1 cellular context compared by ENCODE assay signal in the genomic region with DNA sequence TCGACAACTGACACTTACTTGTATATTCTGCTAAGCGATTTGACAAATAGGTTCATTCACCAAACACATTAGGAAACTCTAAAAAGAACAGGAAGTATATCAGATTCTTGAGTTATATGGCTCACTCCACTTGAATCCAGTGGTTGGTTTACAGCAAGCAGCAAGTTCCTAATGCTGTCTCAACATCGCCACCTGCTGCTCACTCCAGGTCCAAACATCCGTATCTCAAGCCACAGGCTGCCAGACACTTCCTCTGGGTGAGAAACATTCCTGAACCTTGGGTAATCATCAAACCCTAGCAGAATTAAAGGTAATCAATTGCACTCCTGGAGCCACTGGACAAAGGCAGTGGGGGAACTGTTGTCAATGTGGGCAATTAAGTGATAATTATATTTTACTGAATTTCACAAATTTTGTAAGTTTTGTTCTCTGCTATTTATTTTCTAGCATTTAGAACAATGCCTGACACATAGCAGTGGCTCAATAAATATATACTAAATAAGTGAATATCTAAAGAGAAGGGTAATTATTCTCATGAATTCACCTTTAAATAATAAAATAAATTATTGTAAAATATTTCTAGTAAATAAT.
TF ChIP-seq lines count a peak whose summit lies in the region.

No MANE protein-coding gene starts in this region.

TF ChIP-seq in GM12878, 131 proteins besides CTCF, POLR2A, EP300 and RAD21 (continued from another document):
- TF ChIP-seq, protein P1, sequence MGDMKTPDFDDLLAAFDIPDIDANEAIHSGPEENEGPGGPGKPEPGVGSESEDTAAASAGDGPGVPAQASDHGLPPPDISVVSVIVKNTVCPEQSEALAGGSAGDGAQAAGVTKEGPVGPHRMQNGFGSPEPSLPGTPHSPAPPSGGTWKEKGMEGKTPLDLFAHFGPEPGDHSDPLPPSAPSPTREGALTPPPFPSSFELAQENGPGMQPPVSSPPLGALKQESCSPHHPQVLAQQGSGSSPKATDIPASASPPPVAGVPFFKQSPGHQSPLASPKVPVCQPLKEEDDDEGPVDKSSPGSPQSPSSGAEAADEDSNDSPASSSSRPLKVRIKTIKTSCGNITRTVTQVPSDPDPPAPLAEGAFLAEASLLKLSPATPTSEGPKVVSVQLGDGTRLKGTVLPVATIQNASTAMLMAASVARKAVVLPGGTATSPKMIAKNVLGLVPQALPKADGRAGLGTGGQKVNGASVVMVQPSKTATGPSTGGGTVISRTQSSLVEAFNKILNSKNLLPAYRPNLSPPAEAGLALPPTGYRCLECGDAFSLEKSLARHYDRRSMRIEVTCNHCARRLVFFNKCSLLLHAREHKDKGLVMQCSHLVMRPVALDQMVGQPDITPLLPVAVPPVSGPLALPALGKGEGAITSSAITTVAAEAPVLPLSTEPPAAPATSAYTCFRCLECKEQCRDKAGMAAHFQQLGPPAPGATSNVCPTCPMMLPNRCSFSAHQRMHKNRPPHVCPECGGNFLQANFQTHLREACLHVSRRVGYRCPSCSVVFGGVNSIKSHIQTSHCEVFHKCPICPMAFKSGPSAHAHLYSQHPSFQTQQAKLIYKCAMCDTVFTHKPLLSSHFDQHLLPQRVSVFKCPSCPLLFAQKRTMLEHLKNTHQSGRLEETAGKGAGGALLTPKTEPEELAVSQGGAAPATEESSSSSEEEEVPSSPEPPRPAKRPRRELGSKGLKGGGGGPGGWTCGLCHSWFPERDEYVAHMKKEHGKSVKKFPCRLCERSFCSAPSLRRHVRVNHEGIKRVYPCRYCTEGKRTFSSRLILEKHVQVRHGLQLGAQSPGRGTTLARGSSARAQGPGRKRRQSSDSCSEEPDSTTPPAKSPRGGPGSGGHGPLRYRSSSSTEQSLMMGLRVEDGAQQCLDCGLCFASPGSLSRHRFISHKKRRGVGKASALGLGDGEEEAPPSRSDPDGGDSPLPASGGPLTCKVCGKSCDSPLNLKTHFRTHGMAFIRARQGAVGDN (IDR thresholded peaks at IDR 0.05): no peak
- TF ChIP-seq TBL1XR1 (IDR thresholded peaks at IDR 0.05; ENCODE audit: low read depth, low read length) (no peak), RUNX3 (IDR thresholded peaks at IDR 0.05; ENCODE audit: low read length) (peak; percentile 40; the same call in 1 of the 2 replicates)
